Comparison of ENCODE assay signal across 8 cellular contexts in genomic region chr5:69331528-69332445, GRCh38. TPM values are rescaled to one million over a fixed set of nuclear protein-coding genes. Genes with fewer than 3 reads are reported as not detected.
A peak's percentile ranks its signal among the peaks of the same experiment; 100 is the strongest.
DNase-seq lines count a peak whose midpoint lies in the region; ATAC-seq and TF ChIP-seq lines count a peak whose summit lies in the region.

No MANE protein-coding gene starts in this region.

- H3K36me3 ChIP-seq in breast epithelium = no peaks in the 10 kb centered on the region

- H3K27me3 ChIP-seq in breast epithelium = no peaks in the 10 kb centered on the region
- no peaks in the 10 kb centered on the region for H3K27me3 ChIP-seq in mononuclear cell (ENCODE audit: insufficient read depth, low read length)

- DNase-seq in DMS53 (lab: John Stamatoyannopoulos, UW) (peak; percentile 65), NAMALWA (ENCODE audit: low spot score) (peak; percentile 35), breast epithelium (ENCODE audit: low spot score in 2 of 2) (peak in 1 of 2 donors; percentile 59), DMS79 (lab: John Stamatoyannopoulos, UW) (no peak), NCI-H1105 (lab: John Stamatoyannopoulos, UW) (no peak)
- DNase-seq in activated CD4-positive, alpha-beta T cell treated with anti-CD3 and anti-CD28 coated beads for 4 hours = no peak

- peak overlapping the region; percentile 85 to 88 for H3K27ac ChIP-seq in breast epithelium

- no peaks in the 10 kb centered on the region for H3K4me1 ChIP-seq in breast epithelium
- peaks cover 24% of the 10 kb centered on the region for H3K4me1 ChIP-seq in mononuclear cell (ENCODE audit: insufficient read depth, low read length)

- TF ChIP-seq CTCF in breast epithelium (IDR thresholded peaks at IDR 0.05) = no peak

- no peak for ATAC-seq in HG03571 (IDR thresholded peaks at IDR 0.05; ENCODE audit: unreplicated experiment)

- intact Hi-C loops in breast epithelium (cut with DNase I; ENCODE audit: low total_unique reads) = no loop called here

- no peak for TF ChIP-seq POLR2A in breast epithelium (IDR thresholded peaks at IDR 0.05)

- H3K4me3 ChIP-seq in breast epithelium (peak overlapping the region; percentile 55 to 81 (median 75)), mononuclear cell (ENCODE audit: low read length) (peak overlapping the region; percentile 62)

- H3K9me3 ChIP-seq in breast epithelium = no peaks in the 10 kb centered on the region
- H3K9me3 ChIP-seq in mononuclear cell (ENCODE audit: low read depth, low read length) = no peaks in the 10 kb centered on the region

RNA-seq across cellular contexts. Expression of gene CCDC125, which starts 0.8 kb away (rescaled TPM):
- 10 to 100 TPM in 2 of 3 donors, 1 to 10 TPM in 1; 6.6 to 18.4 (median 13.8) TPM for total RNA-seq in breast epithelium
- total RNA-seq in mononuclear cell = 4.6 TPM

RNA-seq across cellular contexts. Expression of gene AK6, which starts 37.5 kb away (rescaled TPM):
- total RNA-seq in breast epithelium = 10 to 100 TPM; 19.5 to 35.8 (median 25.6) TPM
- total RNA-seq in mononuclear cell = 19.0 TPM

RNA-seq across cellular contexts. Expression of gene TAF9, which starts 37.5 kb away (rescaled TPM):
- total RNA-seq in breast epithelium = 10 to 100 TPM; 35.4 to 44.9 (median 38.3) TPM
- total RNA-seq in mononuclear cell = 63.2 TPM

RNA-seq across cellular contexts. Expression of gene RAD17, which starts 37.8 kb away (rescaled TPM):
- total RNA-seq in breast epithelium (10 to 100 TPM; 14.6 to 24.1 (median 14.7) TPM), mononuclear cell (14.3 TPM)

Comparison
In these comparisons a context has a peak if more than half of its experiments do, and no peak if none do; other contexts are left out.
1. DNase-seq: peak in DMS53 (single experiment) and NAMALWA (single experiment); none in DMS79 (single experiment), NCI-H1105 (single experiment) and activated CD4-positive, alpha-beta T cell treated with anti-CD3 and anti-CD28 coated beads for 4 hours (0 of 2).